Comparison of ENCODE assay signal across 14 cellular contexts in the genomic region with DNA sequence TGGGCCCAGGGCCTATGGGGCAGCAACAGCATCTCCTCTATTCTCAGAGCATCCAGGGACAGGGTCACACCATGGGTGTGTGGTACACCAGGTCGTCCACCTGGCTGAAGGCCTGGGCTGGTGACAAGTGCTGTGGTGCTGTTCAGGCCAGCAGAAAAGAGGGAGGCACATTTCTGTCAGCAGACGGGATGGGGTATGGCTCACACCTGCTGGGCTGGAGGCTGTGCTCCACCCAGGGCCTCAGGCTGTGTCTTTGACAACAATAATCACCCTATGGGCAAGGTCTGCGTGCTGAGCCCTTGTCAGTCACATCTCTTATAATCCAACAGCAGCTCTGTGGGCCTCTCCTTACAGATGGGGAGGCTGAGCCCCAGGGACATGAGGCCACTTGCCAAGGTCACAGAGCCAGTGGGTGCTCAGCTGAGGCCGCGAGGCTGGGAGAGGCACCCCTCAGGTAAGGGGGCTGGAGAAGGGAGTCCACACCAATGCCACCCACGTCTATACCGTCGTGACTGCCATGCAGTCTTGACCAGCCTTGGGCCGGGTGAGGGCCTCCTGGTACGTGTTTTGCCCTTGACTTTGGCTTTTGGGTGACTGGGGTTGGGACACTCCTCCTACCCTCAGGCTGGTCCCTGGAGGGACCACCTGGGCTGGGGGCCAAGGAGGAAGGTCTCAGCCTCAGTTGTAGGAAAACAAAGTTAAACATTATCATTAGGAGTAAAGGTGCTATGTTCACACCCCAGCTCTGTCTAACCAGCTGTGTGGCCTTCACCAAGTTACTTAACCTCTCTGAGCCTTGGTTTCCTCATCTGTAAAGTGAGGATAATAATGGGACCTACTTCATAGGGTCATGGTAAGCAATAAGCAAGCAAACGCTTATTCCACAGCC. TPM values are rescaled to one million over a fixed set of nuclear protein-coding genes. Genes with fewer than 3 reads are reported as not detected.
DNase-seq lines count a peak whose midpoint lies in the region; ATAC-seq and TF ChIP-seq lines count a peak whose summit lies in the region.
"Had no signal": no experiment of that assay in that cellular context is flagged by ENCODE, and none has a peak within 500 bp of the region (broad histone marks: within the 10 kb centered on the region; RNA-seq: fewer than 3 reads in every experiment).

No MANE protein-coding gene starts in this region.

- no peaks in the 10 kb centered on the region for H3K9me3 ChIP-seq in lung (ENCODE audit: control insufficient read depth in 2 of 2, insufficient read depth in 1 of 2, low read length in 1 of 2)
- H3K9me3 ChIP-seq in tibial artery, result no peaks in the 10 kb centered on the region
- H3K9me3 ChIP-seq in GM23248 (ENCODE audit: low read depth), result no peaks in the 10 kb centered on the region
- H3K9me3 ChIP-seq: SK-N-SH, vagina had no signal

- DNase-seq in activated naive CD8-positive, alpha-beta T cell treated with anti-CD3 and anti-CD28 coated beads, Interleukin-2, amount 50 U/mL, for 24 hours, result no peak
- peak; percentile 8 for DNase-seq in activated CD4-positive, alpha-beta memory T cell treated with anti-CD3 and anti-CD28 coated beads for 36 hours
- peak; percentile 28 for DNase-seq in lung (ENCODE audit: low spot score)
- DNase-seq in tibial artery, result no peak
- DNase-seq in Calu3, result no peak
- no peak for DNase-seq in GM23248
- DNase-seq: cortex of kidney, EL, NCI-H2029 treated with DMSO at 0.1 percent for 48 hours, SK-N-SH had no signal

- intact Hi-C loops in activated CD4-positive, alpha-beta memory T cell treated with anti-CD3 and anti-CD28 coated beads for 36 hours (cut with micrococcal nuclease), result loop anchor here (10.0 kb wide), 4 partner anchors 211 to 1521 kb away; a partner anchor contains a TSS
- intact Hi-C loops in tibial artery (cut with DNase I; ENCODE audit: low total_unique reads) (loop anchor here (5.0 to 10.0 kb wide), 3 partner anchors 98 to 981 kb away; no protein-coding TSS in a partner anchor), Calu3 (cut with micrococcal nuclease; ENCODE audit: unreplicated experiment) (loop anchor here (5.0 kb wide), 2 partner anchors 208 to 1523 kb away; no protein-coding TSS in a partner anchor)

- ATAC-seq in activated naive CD8-positive, alpha-beta T cell treated with anti-CD3 and anti-CD28 coated beads, Interleukin-2, amount 50 U/mL, for 24 hours, result no peak
- ATAC-seq in lung (ENCODE audit: insufficient read depth, low FRiP score) (no peak), GM18907 (IDR thresholded peaks at IDR 0.05; ENCODE audit: unreplicated experiment) (no peak)
- ATAC-seq: activated naive CD4-positive, alpha-beta T cell treated with anti-CD3 and anti-CD28 coated beads, Interleukin-2, amount 50 U/mL, for 72 hours had no signal

- BruUV-seq in Calu3 (replicated peaks; lab: Mats Ljungman, UMichigan), result no TSS peak

- H3K4me3 Mint-ChIP-seq in activated naive CD8-positive, alpha-beta T cell, result peak overlapping the region; percentile 47
- no peak overlapping the region for H3K4me3 Mint-ChIP-seq in activated naive CD8-positive, alpha-beta T cell treated with anti-CD3 and anti-CD28 coated beads, Interleukin-2, amount 50 U/mL, for 24 hours
- H3K4me3 Mint-ChIP-seq in activated CD4-positive, alpha-beta memory T cell treated with anti-CD3 and anti-CD28 coated beads for 36 hours, result no peak overlapping the region
- no peak overlapping the region for H3K4me3 Mint-ChIP-seq in Calu3 (ENCODE audit: low read depth, unreplicated experiment)

- H3K9me3 Mint-ChIP-seq in activated naive CD8-positive, alpha-beta T cell (ENCODE audit: low read depth), result no peaks in the 10 kb centered on the region
- no peaks in the 10 kb centered on the region for H3K9me3 Mint-ChIP-seq in activated naive CD8-positive, alpha-beta T cell treated with anti-CD3 and anti-CD28 coated beads, Interleukin-2, amount 50 U/mL, for 24 hours
- H3K9me3 Mint-ChIP-seq in activated CD4-positive, alpha-beta memory T cell treated with anti-CD3 and anti-CD28 coated beads for 36 hours, result no peaks in the 10 kb centered on the region
- no peaks in the 10 kb centered on the region for H3K9me3 Mint-ChIP-seq in Calu3 (ENCODE audit: low read depth, unreplicated experiment)
- H3K9me3 Mint-ChIP-seq: activated naive CD4-positive, alpha-beta T cell treated with anti-CD3 and anti-CD28 coated beads, Interleukin-2, amount 50 U/mL, for 72 hours had no signal

- H2AFZ ChIP-seq in GM23248, result no peak overlapping the region

- no peak overlapping the region for H3K27ac Mint-ChIP-seq in activated naive CD8-positive, alpha-beta T cell
- no peak overlapping the region for H3K27ac Mint-ChIP-seq in activated naive CD8-positive, alpha-beta T cell treated with anti-CD3 and anti-CD28 coated beads, Interleukin-2, amount 50 U/mL, for 24 hours
- H3K27ac Mint-ChIP-seq in activated CD4-positive, alpha-beta memory T cell treated with anti-CD3 and anti-CD28 coated beads for 36 hours, result no peak overlapping the region
- H3K27ac Mint-ChIP-seq in Calu3 (ENCODE audit: unreplicated experiment), result no peak overlapping the region

- H3K79me2 ChIP-seq in GM23248 (ENCODE audit: insufficient read depth), result no peaks in the 10 kb centered on the region

- no peaks in the 10 kb centered on the region for H3K36me3 Mint-ChIP-seq in activated naive CD8-positive, alpha-beta T cell
- H3K36me3 Mint-ChIP-seq in activated naive CD8-positive, alpha-beta T cell treated with anti-CD3 and anti-CD28 coated beads, Interleukin-2, amount 50 U/mL, for 24 hours (ENCODE audit: low read depth), result no peaks in the 10 kb centered on the region
- no peaks in the 10 kb centered on the region for H3K36me3 Mint-ChIP-seq in activated CD4-positive, alpha-beta memory T cell treated with anti-CD3 and anti-CD28 coated beads for 36 hours
- peaks cover 5% of the 10 kb centered on the region for H3K36me3 Mint-ChIP-seq in Calu3 (ENCODE audit: insufficient read depth, unreplicated experiment)
- H3K36me3 Mint-ChIP-seq: activated naive CD4-positive, alpha-beta T cell treated with anti-CD3 and anti-CD28 coated beads, Interleukin-2, amount 50 U/mL, for 72 hours had no signal

- H3K4me1 Mint-ChIP-seq in activated naive CD8-positive, alpha-beta T cell (ENCODE audit: low read depth), result peaks cover 11% of the 10 kb centered on the region
- H3K4me1 Mint-ChIP-seq in activated naive CD8-positive, alpha-beta T cell treated with anti-CD3 and anti-CD28 coated beads, Interleukin-2, amount 50 U/mL, for 24 hours, result peaks cover 8% of the 10 kb centered on the region
- peaks cover 6% of the 10 kb centered on the region for H3K4me1 Mint-ChIP-seq in activated CD4-positive, alpha-beta memory T cell treated with anti-CD3 and anti-CD28 coated beads for 36 hours (ENCODE audit: low read depth)
- no peaks in the 10 kb centered on the region for H3K4me1 Mint-ChIP-seq in Calu3 (ENCODE audit: low read depth, unreplicated experiment)

- H3K9ac ChIP-seq in GM23248, result no peak overlapping the region
- H3K9ac ChIP-seq: SK-N-SH had no signal

- no peak overlapping the region for H3K4me2 ChIP-seq in GM23248 (ENCODE audit: unreplicated experiment)
- H3K4me2 ChIP-seq: SK-N-SH had no signal

- CTCF ChIA-PET in activated CD4-positive, alpha-beta memory T cell treated with anti-CD3 and anti-CD28 coated beads for 36 hours (lab: Charles Lee), result no interaction called here
- CTCF ChIA-PET in Calu3 (lab: Charles Lee), result no interaction called here

- peaks cover 4% of the 10 kb centered on the region; the same call in 1 of the 2 replicates for H3F3A ChIP-seq in GM23248 (ENCODE audit: insufficient read depth)

- no peaks in the 10 kb centered on the region for H3K27me3 Mint-ChIP-seq in activated naive CD8-positive, alpha-beta T cell
- H3K27me3 Mint-ChIP-seq in activated naive CD8-positive, alpha-beta T cell treated with anti-CD3 and anti-CD28 coated beads, Interleukin-2, amount 50 U/mL, for 24 hours, result no peaks in the 10 kb centered on the region
- no peaks in the 10 kb centered on the region for H3K27me3 Mint-ChIP-seq in activated CD4-positive, alpha-beta memory T cell treated with anti-CD3 and anti-CD28 coated beads for 36 hours
- no peaks in the 10 kb centered on the region for H3K27me3 Mint-ChIP-seq in Calu3 (ENCODE audit: unreplicated experiment)

- H4K20me1 ChIP-seq in GM23248 (ENCODE audit: insufficient read depth), result no peaks in the 10 kb centered on the region

- H3K27me3 ChIP-seq in lung (ENCODE audit: control insufficient read depth, insufficient read depth) (no peaks in the 10 kb centered on the region), tibial artery (no peaks in the 10 kb centered on the region), GM23248 (replicated peaks; ENCODE audit: insufficient read depth) (no peaks in the 10 kb centered on the region)
- H3K27me3 ChIP-seq: vagina had no signal

- H3K4me1 ChIP-seq in lung (ENCODE audit: control insufficient read depth in 2 of 2, insufficient read depth in 2 of 2, low read length in 2 of 2), result peaks cover 0 to 4% of the 10 kb centered on the region in 2 donors
- peaks cover 10 to 46% (median 32%) of the 10 kb centered on the region in 4 donors for H3K4me1 ChIP-seq in tibial artery
- H3K4me1 ChIP-seq in GM23248 (ENCODE audit: insufficient read depth), result no peaks in the 10 kb centered on the region

- in situ Hi-C loops in GM23248 (cut with MboI), result no loop called here

- H3K9me2 ChIP-seq in GM23248 (ENCODE audit: insufficient read depth), result no peaks in the 10 kb centered on the region
- H3K9me2 ChIP-seq: SK-N-SH had no signal

- H3K4me3 ChIP-seq in lung (no peak overlapping the region), tibial artery (no peak overlapping the region), GM23248 (no peak overlapping the region)
- H3K4me3 ChIP-seq: vagina had no signal

- H3K27ac ChIP-seq in lung (ENCODE audit: low read depth in 1 of 2, low read length in 1 of 2) (no peak overlapping the region), tibial artery (peak overlapping the region; percentile 64 to 76), GM23248 (no peak overlapping the region)
- H3K27ac ChIP-seq: vagina had no signal

- POLR2A ChIA-PET in activated CD4-positive, alpha-beta memory T cell treated with anti-CD3 and anti-CD28 coated beads for 36 hours (lab: Charles Lee), result no interaction called here

- H3K36me3 ChIP-seq in lung (ENCODE audit: control insufficient read depth in 2 of 2, insufficient read depth in 2 of 2, low read length in 2 of 2) (no peaks in the 10 kb centered on the region), tibial artery (no peaks in the 10 kb centered on the region), GM23248 (ENCODE audit: low read depth) (no peaks in the 10 kb centered on the region)
- H3K36me3 ChIP-seq: vagina had no signal

- WGBS in lung, 2 donors, result 94 to 96% methylated on average over 11 of the region's 11 CpGs
- 83 to 90% methylated on average over 11 of the region's 11 CpGs for WGBS in GM23248 (ENCODE audit: low coverage in 1 of 2, low lambda C conversion rate in 2 of 2, missing lambda C conversion rate in 2 of 2), 2 experiments

- TF ChIP-seq CTCF in lung (IDR thresholded peaks at IDR 0.05; ENCODE audit: control extremely low read depth, extremely low read depth) (no peak), tibial artery (IDR thresholded peaks at IDR 0.05) (no peak), Calu3 (IDR thresholded peaks at IDR 0.05; ENCODE audit: unreplicated experiment) (no peak)

RNA-seq across cellular contexts. Expression of a gene that starts 5.6 kb away (rescaled TPM):
- 1 to 10 TPM; 9.1 to 9.6 TPM for total RNA-seq in activated CD4-positive, alpha-beta memory T cell treated with anti-CD3 and anti-CD28 coated beads for 36 hours
- total RNA-seq in lung (10 to 100 TPM; 27.1 to 37.7 TPM), Calu3 (2022) (27.6 and 34.6 TPM in 2 replicates)
- polyA plus RNA-seq in lung (10 to 100 TPM; 15.1 to 31.0 TPM), GM23248 (2016; fragmentation: Nextera tagmentation; extraction: Ambion mirVana) (3.3 and 4.0 TPM in 2 replicates)
- 27.3 and 35.8 TPM in 2 replicates for total RNA-seq in GM23248 (2014; rRNA removed; shearing (Covaris generic))

Comparison
In these comparisons a context has a peak if more than half of its experiments do, and no peak if none do; other contexts are left out.
1. DNase-seq: peak in activated CD4-positive, alpha-beta memory T cell treated with anti-CD3 and anti-CD28 coated beads for 36 hours (single experiment) and lung (single experiment); none in activated naive CD8-positive, alpha-beta T cell treated with anti-CD3 and anti-CD28 coated beads, Interleukin-2, amount 50 U/mL, for 24 hours (single experiment), tibial artery (0 of 2), Calu3 (single experiment) and GM23248 (single experiment).
2. H3K27ac ChIP-seq: peak in tibial artery (2 of 2); none in lung (0 of 2) and GM23248 (single experiment).